ENCODE assay signal across 31 cellular contexts in the genomic region with DNA sequence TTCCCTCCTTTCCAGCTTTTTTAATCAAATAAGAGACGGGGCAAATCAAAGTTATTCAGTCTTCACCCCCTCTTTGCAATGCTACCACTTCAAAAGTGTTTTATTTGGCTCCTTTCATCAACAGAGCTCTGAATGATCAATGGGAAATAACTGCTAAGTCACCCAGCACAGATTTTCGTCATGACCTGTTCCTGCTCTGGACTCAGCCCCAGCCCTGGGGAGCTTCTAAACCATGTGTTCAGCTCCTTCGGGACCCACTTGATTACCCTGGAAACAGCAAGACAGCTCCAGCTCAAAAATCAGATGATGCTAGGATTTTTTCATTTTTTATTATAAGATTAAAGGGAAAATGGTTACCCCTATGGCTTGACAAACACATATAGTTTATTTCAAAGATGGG.
"Had no signal": no experiment of that assay in that cellular context is flagged by ENCODE, and none has a peak within 500 bp of the region (broad histone marks: within the 10 kb centered on the region; RNA-seq: fewer than 3 reads in every experiment).

No MANE protein-coding gene starts in this region.

- H3K4me3 Mint-ChIP-seq: activated CD4-positive, alpha-beta memory T cell treated with anti-CD3 and anti-CD28 coated beads, Interleukin-2, amount 10 ng/mL, durations not matched to agents 7 days and 5 days; activated CD4-positive, alpha-beta T cell treated with anti-CD3 and anti-CD28 coated beads, Interleukin-2, amount 10 ng/mL, durations not matched to agents 24 days and 14 days; activated naive CD4-positive, alpha-beta T cell treated with anti-CD3 and anti-CD28 coated beads, Interleukin-2, amount 10 ng/mL, durations not matched to agents 7 days and 5 days; activated naive CD8-positive, alpha-beta T cell treated with anti-CD3 and anti-CD28 coated beads, Interleukin-2, amount 10 ng/mL, durations not matched to agents 7 days and 5 days; activated T-cell treated with anti-CD3 and anti-CD28 coated beads, Interleukin-2, amount 50 U/mL, for 24 hours; dendritic cell treated with granulocyte-macrophage colony-stimulating factor and Interleukin-4, amounts not matched to agents 40 ng/mL and 50 ng/mL, for 4 days; endodermal cell; memory B cell; naive thymus-derived CD8-positive, alpha-beta T cell; neural progenitor cell; stimulated activated memory B cell treated with anti-CD40 and anti-IgM and Interleukin-4, amounts not matched to agents 10 μg/mL and 1 μg/mL and 100 μg/mL, for 72 hours; stimulated activated naive CD8-positive, alpha-beta T cell treated with anti-CD3 and anti-CD28 coated beads, Interleukin-15, amount 100 ng/mL, for 72 hours had no signal

- H3K79me2 ChIP-seq: parathyroid adenoma had no signal

- H3K9me3 Mint-ChIP-seq: activated CD4-positive, alpha-beta memory T cell treated with anti-CD3 and anti-CD28 coated beads, Interleukin-2, amount 10 ng/mL, durations not matched to agents 7 days and 5 days; activated CD4-positive, alpha-beta T cell treated with anti-CD3 and anti-CD28 coated beads, Interleukin-2, amount 10 ng/mL, durations not matched to agents 24 days and 14 days; activated naive CD4-positive, alpha-beta T cell treated with anti-CD3 and anti-CD28 coated beads, Interleukin-2, amount 10 ng/mL, durations not matched to agents 7 days and 5 days; activated naive CD8-positive, alpha-beta T cell treated with anti-CD3 and anti-CD28 coated beads, Interleukin-2, amount 10 ng/mL, durations not matched to agents 7 days and 5 days; activated T-cell treated with anti-CD3 and anti-CD28 coated beads, Interleukin-2, amount 50 U/mL, for 24 hours; dendritic cell treated with granulocyte-macrophage colony-stimulating factor and Interleukin-4, amounts not matched to agents 40 ng/mL and 50 ng/mL, for 4 days; endodermal cell; memory B cell; naive thymus-derived CD8-positive, alpha-beta T cell; stimulated activated memory B cell treated with anti-CD40 and anti-IgM and Interleukin-4, amounts not matched to agents 10 μg/mL and 1 μg/mL and 100 μg/mL, for 72 hours; stimulated activated naive CD8-positive, alpha-beta T cell treated with anti-CD3 and anti-CD28 coated beads, Interleukin-15, amount 100 ng/mL, for 72 hours had no signal

- H3K27me3 ChIP-seq: neural progenitor cell, thyroid gland, upper lobe of right lung had no signal

- H3K36me3 ChIP-seq: neural progenitor cell, thyroid gland, upper lobe of right lung had no signal

- H3K36me3 Mint-ChIP-seq: activated naive CD4-positive, alpha-beta T cell treated with anti-CD3 and anti-CD28 coated beads, Interleukin-2, amount 10 ng/mL, durations not matched to agents 7 days and 5 days; activated naive CD8-positive, alpha-beta T cell treated with anti-CD3 and anti-CD28 coated beads, Interleukin-2, amount 10 ng/mL, durations not matched to agents 7 days and 5 days; memory B cell; naive thymus-derived CD8-positive, alpha-beta T cell; neural progenitor cell; stimulated activated memory B cell treated with anti-CD40 and anti-IgM and Interleukin-4, amounts not matched to agents 10 μg/mL and 1 μg/mL and 100 μg/mL, for 72 hours had no signal

- ATAC-seq: esophagus mucosa; left colon; naive thymus-derived CD8-positive, alpha-beta T cell; stimulated activated memory B cell treated with anti-CD40 and anti-IgM and Interleukin-4, amounts not matched to agents 10 μg/mL and 1 μg/mL and 100 μg/mL, for 72 hours; stimulated activated naive CD8-positive, alpha-beta T cell treated with anti-CD3 and anti-CD28 coated beads, Interleukin-15, amount 100 ng/mL, for 72 hours; upper lobe of right lung had no signal

- FAIRE-seq: kidney had no signal

- H3K27me3 Mint-ChIP-seq: activated naive CD4-positive, alpha-beta T cell treated with anti-CD3 and anti-CD28 coated beads, Interleukin-2, amount 10 ng/mL, durations not matched to agents 7 days and 5 days; activated naive CD8-positive, alpha-beta T cell treated with anti-CD3 and anti-CD28 coated beads, Interleukin-2, amount 10 ng/mL, durations not matched to agents 7 days and 5 days; dendritic cell treated with granulocyte-macrophage colony-stimulating factor and Interleukin-4, amounts not matched to agents 40 ng/mL and 50 ng/mL, for 4 days; memory B cell; naive thymus-derived CD8-positive, alpha-beta T cell; stimulated activated memory B cell treated with anti-CD40 and anti-IgM and Interleukin-4, amounts not matched to agents 10 μg/mL and 1 μg/mL and 100 μg/mL, for 72 hours had no signal

- H3K9ac ChIP-seq: neural progenitor cell, parathyroid adenoma had no signal

- H3K27ac Mint-ChIP-seq: activated CD4-positive, alpha-beta memory T cell treated with anti-CD3 and anti-CD28 coated beads, Interleukin-2, amount 10 ng/mL, durations not matched to agents 7 days and 5 days; activated CD4-positive, alpha-beta T cell treated with anti-CD3 and anti-CD28 coated beads, Interleukin-2, amount 10 ng/mL, durations not matched to agents 24 days and 14 days; activated naive CD4-positive, alpha-beta T cell treated with anti-CD3 and anti-CD28 coated beads, Interleukin-2, amount 10 ng/mL, durations not matched to agents 7 days and 5 days; activated naive CD8-positive, alpha-beta T cell treated with anti-CD3 and anti-CD28 coated beads, Interleukin-2, amount 10 ng/mL, durations not matched to agents 7 days and 5 days; activated T-cell treated with anti-CD3 and anti-CD28 coated beads, Interleukin-2, amount 50 U/mL, for 24 hours; dendritic cell treated with granulocyte-macrophage colony-stimulating factor and Interleukin-4, amounts not matched to agents 40 ng/mL and 50 ng/mL, for 4 days; endodermal cell; memory B cell; naive thymus-derived CD8-positive, alpha-beta T cell; neural progenitor cell; stimulated activated memory B cell treated with anti-CD40 and anti-IgM and Interleukin-4, amounts not matched to agents 10 μg/mL and 1 μg/mL and 100 μg/mL, for 72 hours; stimulated activated naive CD8-positive, alpha-beta T cell treated with anti-CD3 and anti-CD28 coated beads, Interleukin-15, amount 100 ng/mL, for 72 hours had no signal

- H3K9me3 ChIP-seq: psoas muscle, thyroid gland, upper lobe of right lung had no signal

- H3K4me1 ChIP-seq: neural progenitor cell, parathyroid adenoma, psoas muscle, thyroid gland, upper lobe of right lung had no signal

- H3K4me1 Mint-ChIP-seq: endodermal cell, neural progenitor cell had no signal

- H3K4me2 ChIP-seq: neural progenitor cell had no signal

- DNase-seq: activated CD4-positive, alpha-beta memory T cell treated with anti-CD3 and anti-CD28 coated beads, Interleukin-2, amount 10 ng/mL, durations not matched to agents 7 days and 5 days; activated CD4-positive, alpha-beta T cell treated with anti-CD3 and anti-CD28 coated beads, Interleukin-2, amount 10 ng/mL, durations not matched to agents 24 days and 14 days; activated CD4-positive, CD25-positive, alpha-beta regulatory T cell treated with anti-CD3 and anti-CD28 coated beads, Interleukin-2, amount 50 U/mL, for 72 hours; activated CD8-positive, alpha-beta memory T cell treated with anti-CD3 and anti-CD28 coated beads, Interleukin-2, amount 50 U/mL, for 48 hours; activated gamma-delta T cell; activated naive CD4-positive, alpha-beta T cell treated with anti-CD3 and anti-CD28 coated beads, Interleukin-2, amount 10 ng/mL, durations not matched to agents 7 days and 5 days; activated naive CD8-positive, alpha-beta T cell treated with anti-CD3 and anti-CD28 coated beads, Interleukin-2, amount 10 ng/mL, durations not matched to agents 7 days and 5 days; activated T-cell treated with anti-CD3 and anti-CD28 coated beads, Interleukin-2, amount 50 U/mL, for 24 hours; amniotic stem cell; central memory CD4-positive, alpha-beta T cell; endodermal cell; foreskin fibroblast; hippocampal formation; kidney; left colon; naive thymus-derived CD8-positive, alpha-beta T cell; occipital lobe; psoas muscle; stimulated activated CD4-positive, alpha-beta T cell treated with anti-CD3 and anti-CD28 coated beads, Interleukin-4, amount 100 ng/mL, for 4 hours; stimulated activated CD8-positive, alpha-beta memory T cell treated with anti-CD3 and anti-CD28 coated beads, Interleukin-4, amount 100 ng/mL, for 48 hours; stimulated activated naive CD8-positive, alpha-beta T cell treated with anti-CD3 and anti-CD28 coated beads, Interleukin-15, amount 100 ng/mL, for 72 hours; T-helper 2 cell; thyroid gland; upper lobe of right lung had no signal

- H3K27ac ChIP-seq: neural progenitor cell, parathyroid adenoma, psoas muscle, skin epidermis, thyroid gland, upper lobe of right lung had no signal

- H2AFZ ChIP-seq: neural progenitor cell, parathyroid adenoma had no signal

- H3K4me3 ChIP-seq: neural progenitor cell, psoas muscle, skin epidermis, thyroid gland, upper lobe of right lung had no signal
